In genomic region chr10:86583983-86584382, GRCh38 we compare ENCODE assay signal across 10 cellular contexts.
DNase-seq lines count a peak whose midpoint lies in the region; ATAC-seq and TF ChIP-seq lines count a peak whose summit lies in the region.
"Had no signal": no experiment of that assay in that cellular context is flagged by ENCODE, and none has a peak within 500 bp of the region (broad histone marks: within the 10 kb centered on the region; RNA-seq: fewer than 3 reads in every experiment).

No MANE protein-coding gene starts in this region.

- peak; percentile 42 for TF ChIP-seq CTCF in GM13976 (IDR thresholded peaks at IDR 0.05; ENCODE audit: borderline replicate concordance, control extremely low read depth, extremely low read depth, insufficient read depth, missing control alignments)
- TF ChIP-seq CTCF in foreskin keratinocyte (conservative IDR thresholded peaks at IDR 0.05), result peak; percentile 22
- TF ChIP-seq CTCF in transverse colon (IDR thresholded peaks at IDR 0.05), result no peak

- no peak overlapping the region for H2AFZ ChIP-seq in Karpas-422 (ENCODE audit: low read length)

- no peak overlapping the region for H3K9ac ChIP-seq in Karpas-422 (ENCODE audit: low read length)

- no peak overlapping the region for H3K27ac ChIP-seq in Karpas-422 (ENCODE audit: low read length)
- no peak overlapping the region for H3K27ac ChIP-seq in foreskin keratinocyte
- no peak overlapping the region for H3K27ac ChIP-seq in transverse colon

- peak; percentile 70 for DNase-seq in GM13976 (ENCODE audit: low spot score)
- DNase-seq in Karpas-422, result peak; percentile 74
- no peak for DNase-seq in foreskin keratinocyte
- DNase-seq in medulla oblongata (ENCODE audit: extremely low spot score), result no peak
- no peak for DNase-seq in transverse colon
- DNase-seq in GF-D8 (lab: John Stamatoyannopoulos, UW), result no peak
- DNase-seq in NCI-H2029 treated with DMSO at 0.1 percent for 48 hours (lab: John Stamatoyannopoulos, UW), result no peak
- DNase-seq: aorta, KBM-7 had no signal

- ATAC-seq in GM21390 (IDR thresholded peaks at IDR 0.05; ENCODE audit: unreplicated experiment), result peak; percentile 57
- ATAC-seq in foreskin keratinocyte, result peak; percentile 39

- H3K4me3 ChIP-seq in Karpas-422 (ENCODE audit: low read length), result no peak overlapping the region
- no peak overlapping the region for H3K4me3 ChIP-seq in transverse colon

- no peaks in the 10 kb centered on the region for H3K27me3 ChIP-seq in Karpas-422 (ENCODE audit: low read length)
- no peaks in the 10 kb centered on the region for H3K27me3 ChIP-seq in foreskin keratinocyte
- no peaks in the 10 kb centered on the region for H3K27me3 ChIP-seq in transverse colon

- in situ Hi-C loops in GM13976 (cut with MboI; ENCODE audit: low sequenced_read_pairs, unreplicated experiment) (loop anchor here (5.0 kb wide), 1 partner anchor 187 kb away; no protein-coding TSS in a partner anchor), transverse colon (cut with MboI; ENCODE audit: low pct_ligation_motif_present in 1 of 4, low pct_unique_long_range_greater_than_20kb in 1 of 4, low sequenced_read_pairs in 3 of 4) (loop anchor here in 2 of 4 donors (10.0 to 25.0 kb wide), 2 partner anchors 189 to 197 kb away; no protein-coding TSS in a partner anchor)

- intact Hi-C loops in transverse colon (cut with DNase I; ENCODE audit: low total_unique reads), result no loop called here

- peaks cover 3% of the 10 kb centered on the region; the same call in 1 of the 2 replicates for H3K4me1 ChIP-seq in Karpas-422 (ENCODE audit: low read length)
- no peaks in the 10 kb centered on the region for H3K4me1 ChIP-seq in foreskin keratinocyte
- H3K4me1 ChIP-seq in transverse colon, result peaks cover 0 to 7% (median 5%) of the 10 kb centered on the region in 4 donors

- no peak overlapping the region for H3K4me2 ChIP-seq in Karpas-422 (ENCODE audit: low read depth, low read length, poor library complexity, severe bottlenecking)

- WGBS in transverse colon (ENCODE audit: low coverage in 1 of 2), 2 donors, result 69% methylated on average over 4 of the region's 4 CpGs; no CpG with 5 or more reads in 1 of the 2 donors

- TF ChIP-seq EP300 in transverse colon (IDR thresholded peaks at IDR 0.05; ENCODE audit: low read depth), result no peak

- no peaks in the 10 kb centered on the region for H3K9me2 ChIP-seq in Karpas-422 (replicated peaks; ENCODE audit: insufficient read depth, low read length)

- H3K36me3 ChIP-seq in Karpas-422 (ENCODE audit: insufficient read depth, low read length) (no peaks in the 10 kb centered on the region), transverse colon (no peaks in the 10 kb centered on the region)

- H3K9me3 ChIP-seq in Karpas-422 (ENCODE audit: low read length) (no peaks in the 10 kb centered on the region), transverse colon (no peaks in the 10 kb centered on the region)

- no peaks in the 10 kb centered on the region for H3K79me2 ChIP-seq in Karpas-422 (ENCODE audit: low read length)

- no peak for TF ChIP-seq POLR2A in transverse colon (IDR thresholded peaks at IDR 0.05)

- no peaks in the 10 kb centered on the region for H4K20me1 ChIP-seq in Karpas-422 (ENCODE audit: insufficient read depth, low read depth, low read length)

Comparison
In these comparisons a context has a peak if more than half of its experiments do, and no peak if none do; other contexts are left out.
1. DNase-seq: peak in GM13976 (single experiment) and Karpas-422 (single experiment); none in foreskin keratinocyte (0 of 2), medulla oblongata (single experiment), transverse colon (single experiment), GF-D8 (single experiment) and NCI-H2029 treated with DMSO at 0.1 percent for 48 hours (single experiment).
2. CTCF ChIP-seq: peak in GM13976 (single experiment) and foreskin keratinocyte (single experiment); none in transverse colon (0 of 5).